ENCODE assay signal across 9 cellular contexts in genomic region chr2:30232027-30232800, GRCh38. TPM values are rescaled to one million over a fixed set of nuclear protein-coding genes. Genes with fewer than 3 reads are reported as not detected.
A peak's percentile ranks its signal among the peaks of the same experiment; 100 is the strongest.
DNase-seq lines count a peak whose midpoint lies in the region; ATAC-seq, FAIRE-seq and TF ChIP-seq lines count a peak whose summit lies in the region.
"Had no signal": no experiment of that assay in that cellular context is flagged by ENCODE, and none has a peak within 500 bp of the region (broad histone marks: within the 10 kb centered on the region; RNA-seq: fewer than 3 reads in every experiment).

No MANE protein-coding gene starts in this region.

- FAIRE-seq in GM19239 (lab: Jason Lieb, UNC): peak; percentile 14
- FAIRE-seq in small intestine (lab: Jason Lieb, UNC): no peak

- H3K36me3 ChIP-seq in iPS-15b (ENCODE audit: control insufficient read depth, insufficient read depth, low read length) (no peaks in the 10 kb centered on the region), small intestine (ENCODE audit: control insufficient read depth in 2 of 2, insufficient read depth in 2 of 2, low read length in 2 of 2) (peaks cover 0 to 6% of the 10 kb centered on the region in 2 donors)

- peak; percentile 56 for DNase-seq in AG10803 (ENCODE audit: low read depth)
- DNase-seq in GM19239 (ENCODE audit: insufficient read length, low spot score): no peak
- peak; percentile 37 for DNase-seq in HK-2 (ENCODE audit: unreplicated experiment)
- DNase-seq in SW480 (ENCODE audit: low spot score): peak; percentile 36
- peak; percentile 76 for DNase-seq in activated naive CD8-positive, alpha-beta T cell treated with anti-CD3 and anti-CD28 coated beads, Interleukin-2, amount 50 U/mL, for 24 hours
- DNase-seq in small intestine: peak; percentile 55
- no peak for DNase-seq in GF-D8 (lab: John Stamatoyannopoulos, UW)

- no peaks in the 10 kb centered on the region for H3K9me3 Mint-ChIP-seq in activated naive CD8-positive, alpha-beta T cell treated with anti-CD3 and anti-CD28 coated beads, Interleukin-2, amount 50 U/mL, for 24 hours

- H3K27ac ChIP-seq in small intestine (ENCODE audit: low read depth in 1 of 2, low read length in 1 of 2): peak overlapping the region; percentile 52 to 94

- H3K4me1 ChIP-seq in iPS-15b (ENCODE audit: control insufficient read depth, insufficient read depth, low read length) (peaks cover 3% of the 10 kb centered on the region), small intestine (ENCODE audit: control insufficient read depth in 2 of 2, insufficient read depth in 1 of 2, low read depth in 1 of 2, low read length in 1 of 2) (peaks cover 0 to under 1% of the 10 kb centered on the region in 2 donors)

- H3K27me3 Mint-ChIP-seq in activated naive CD8-positive, alpha-beta T cell treated with anti-CD3 and anti-CD28 coated beads, Interleukin-2, amount 50 U/mL, for 24 hours: no peaks in the 10 kb centered on the region

- no peak for TF ChIP-seq CTCF in AG10803 (conservative IDR thresholded peaks at IDR 0.05; ENCODE audit: low read length)

- H3K27me3 ChIP-seq in iPS-15b (ENCODE audit: control insufficient read depth, insufficient read depth, low read length) (peaks cover 28% of the 10 kb centered on the region), small intestine (ENCODE audit: control insufficient read depth in 2 of 2, insufficient read depth in 2 of 2, low read length in 2 of 2) (no peaks in the 10 kb centered on the region)

- peak; percentile 21 for ATAC-seq in activated naive CD8-positive, alpha-beta T cell treated with anti-CD3 and anti-CD28 coated beads, Interleukin-2, amount 50 U/mL, for 24 hours
- ATAC-seq: HCT116 had no signal

- H3K9ac ChIP-seq in iPS-15b (ENCODE audit: low read depth, low read length): peak overlapping the region; percentile 70

- H3K4me3 ChIP-seq in AG10803 (ENCODE audit: low read length): peak overlapping the region; percentile 99
- peak overlapping the region; percentile 53 for H3K4me3 ChIP-seq in iPS-15b (ENCODE audit: low read depth, low read length)
- peak overlapping the region; percentile 68 to 77 for H3K4me3 ChIP-seq in small intestine (ENCODE audit: low read depth in 1 of 2, low read length in 2 of 2)

- peak overlapping the region; percentile 88 for H3K4me3 Mint-ChIP-seq in activated naive CD8-positive, alpha-beta T cell treated with anti-CD3 and anti-CD28 coated beads, Interleukin-2, amount 50 U/mL, for 24 hours

- peaks cover 30% of the 10 kb centered on the region for H3K36me3 Mint-ChIP-seq in activated naive CD8-positive, alpha-beta T cell treated with anti-CD3 and anti-CD28 coated beads, Interleukin-2, amount 50 U/mL, for 24 hours (ENCODE audit: low read depth)

- peaks cover 65% of the 10 kb centered on the region for H3K4me1 Mint-ChIP-seq in activated naive CD8-positive, alpha-beta T cell treated with anti-CD3 and anti-CD28 coated beads, Interleukin-2, amount 50 U/mL, for 24 hours

- peak overlapping the region; percentile 96 for H3K27ac Mint-ChIP-seq in activated naive CD8-positive, alpha-beta T cell treated with anti-CD3 and anti-CD28 coated beads, Interleukin-2, amount 50 U/mL, for 24 hours

- H3K9me3 ChIP-seq in iPS-15b (ENCODE audit: control insufficient read depth, insufficient read depth, low read length): no peaks in the 10 kb centered on the region
- no peaks in the 10 kb centered on the region for H3K9me3 ChIP-seq in small intestine (ENCODE audit: control insufficient read depth, low read depth)

- WGBS in small intestine, 3 donors: 0 to 1% (median 0%) methylated on average over 58 to 67 of the region's 67 CpGs

RNA-seq across cellular contexts. Expression of gene LBH, which starts 0.9 kb away (rescaled TPM):
- 10 to 100 TPM in 2 of 3 donors, 1 to 10 TPM in 1; 3.8 to 17.6 (median 12.2) TPM for polyA plus RNA-seq in small intestine

Comparison
In these comparisons a context has a peak if more than half of its experiments do, and no peak if none do; other contexts are left out.
1. DNase-seq: peak in AG10803 (single experiment), HK-2 (single experiment), SW480 (single experiment), activated naive CD8-positive, alpha-beta T cell treated with anti-CD3 and anti-CD28 coated beads, Interleukin-2, amount 50 U/mL, for 24 hours (single experiment) and small intestine (single experiment); none in GM19239 (single experiment) and GF-D8 (single experiment).
2. Peak in every context shown above with its lines, with median percentiles within 50 percentile points of each other: H3K4me3 ChIP-seq.